ENCODE assay signal across 1 cellular context in genomic region chr11:94897330-94897768, GRCh38.
TF ChIP-seq lines count a peak whose summit lies in the region.

No MANE protein-coding gene starts in this region.

TF ChIP-seq in H1, 55 proteins besides CTCF, POLR2A, EP300 and RAD21 (continued from another document):
- no peak for TF ChIP-seq CHD7 (IDR thresholded peaks at IDR 0.05; ENCODE audit: insufficient replicate concordance, low read length)
- no peak for TF ChIP-seq E2F6 (IDR thresholded peaks at IDR 0.05)
- TF ChIP-seq TAF7 (optimal IDR thresholded peaks at IDR 0.05; ENCODE audit: borderline replicate concordance, low read depth, low read length) = no peak
TF ChIP-seq in H1: peak in this region for 0.
